ENCODE assay signal across 17 cellular contexts in the genomic region with DNA sequence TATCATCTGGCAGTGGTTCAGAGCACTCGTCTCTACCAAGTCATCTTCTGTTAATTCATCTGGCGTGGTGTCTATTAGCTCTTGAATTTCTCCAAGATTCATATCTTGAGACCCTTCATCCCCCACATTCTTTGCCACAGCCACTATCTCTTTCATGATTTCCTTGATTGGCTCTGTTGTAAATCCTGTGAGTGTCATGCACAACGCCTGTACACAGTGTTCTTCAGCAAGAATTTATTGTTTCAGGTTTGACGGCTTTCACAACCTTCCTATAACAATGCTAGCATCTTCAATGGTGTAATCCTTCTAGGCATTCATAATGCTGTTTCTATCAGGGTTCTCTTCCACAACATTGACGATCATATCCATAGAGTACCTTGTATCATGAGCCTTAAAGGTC. TPM values are rescaled to one million over a fixed set of nuclear protein-coding genes. Genes with fewer than 3 reads are reported as not detected.
DNase-seq lines count a peak whose midpoint lies in the region; TF ChIP-seq lines count a peak whose summit lies in the region.
"Had no signal": no experiment of that assay in that cellular context is flagged by ENCODE, and none has a peak within 500 bp of the region (broad histone marks: within the 10 kb centered on the region; RNA-seq: fewer than 3 reads in every experiment).

No MANE protein-coding gene starts in this region.

- no peak overlapping the region for H3K4me2 ChIP-seq in neural progenitor cell
- H3K4me2 ChIP-seq: BLaER1, GM23338 had no signal

- H3K4me3 Mint-ChIP-seq in Caco-2 (ENCODE audit: unreplicated experiment): no peak overlapping the region
- H3K4me3 Mint-ChIP-seq in endodermal cell: no peak overlapping the region
- H3K4me3 Mint-ChIP-seq in nephron progenitor cell: no peak overlapping the region
- no peak overlapping the region for H3K4me3 Mint-ChIP-seq in neural progenitor cell
- H3K4me3 Mint-ChIP-seq: B cell; CD14-positive monocyte; CD4-positive, alpha-beta T cell; GM23338; H9 had no signal

- H3K9ac ChIP-seq in endodermal cell (ENCODE audit: extremely low read depth, low read length, poor library complexity, severe bottlenecking) (no peak overlapping the region), neural progenitor cell (no peak overlapping the region)
- H3K9ac ChIP-seq: BLaER1 had no signal

- H3K9me3 Mint-ChIP-seq in Caco-2 (ENCODE audit: unreplicated experiment): peaks cover 9% of the 10 kb centered on the region
- H3K9me3 Mint-ChIP-seq in endodermal cell: peaks cover 2% of the 10 kb centered on the region
- H3K9me3 Mint-ChIP-seq in nephron progenitor cell: peaks cover 20% of the 10 kb centered on the region
- H3K9me3 Mint-ChIP-seq in neural progenitor cell: peaks cover 3% of the 10 kb centered on the region
- H3K9me3 Mint-ChIP-seq: GM23338, H9 had no signal

- H3K36me3 Mint-ChIP-seq in Caco-2 (ENCODE audit: insufficient read depth, unreplicated experiment) (peaks cover 54% of the 10 kb centered on the region), endodermal cell (ENCODE audit: low read depth) (peaks cover 76% of the 10 kb centered on the region), nephron progenitor cell (ENCODE audit: low read depth) (peaks cover 43% of the 10 kb centered on the region), neural progenitor cell (peaks cover 4% of the 10 kb centered on the region)

- POLR2A ChIA-PET in Caco-2 (lab: Charles Lee): no interaction called here

- H3K79me2 ChIP-seq in neural progenitor cell (ENCODE audit: low read depth): no peaks in the 10 kb centered on the region

- H3K27me3 ChIP-seq in Caco-2 (replicated peaks; ENCODE audit: control insufficient read depth, insufficient read depth, low read length): no peaks in the 10 kb centered on the region
- no peaks in the 10 kb centered on the region for H3K27me3 ChIP-seq in endodermal cell (ENCODE audit: control insufficient read depth, insufficient read depth, low read length, poor library complexity, severe bottlenecking)
- no peaks in the 10 kb centered on the region for H3K27me3 ChIP-seq in neural progenitor cell
- H3K27me3 ChIP-seq: BLaER1 had no signal

- no peaks in the 10 kb centered on the region for H3K27me3 Mint-ChIP-seq in Caco-2 (ENCODE audit: insufficient read depth, unreplicated experiment)
- no peaks in the 10 kb centered on the region for H3K27me3 Mint-ChIP-seq in endodermal cell (ENCODE audit: insufficient read depth)
- H3K27me3 Mint-ChIP-seq in nephron progenitor cell (ENCODE audit: low read depth, poor library complexity): peaks cover 4% of the 10 kb centered on the region
- peaks cover 6% of the 10 kb centered on the region for H3K27me3 Mint-ChIP-seq in neural progenitor cell (ENCODE audit: insufficient read depth, low read depth)
- H3K27me3 Mint-ChIP-seq: B cell; CD4-positive, alpha-beta T cell had no signal

- 94 to 95% methylated on average over 4 to 5 of the region's 5 CpGs for WGBS in endodermal cell (ENCODE audit: insufficient coverage in 1 of 2, insufficient read length in 1 of 2), 2 experiments

- H4K20me1 ChIP-seq in neural progenitor cell (ENCODE audit: low read depth): no peaks in the 10 kb centered on the region
- H4K20me1 ChIP-seq: BLaER1 had no signal

- H3K27ac ChIP-seq in VCaP (peak overlapping the region; percentile 89), endodermal cell (ENCODE audit: low read depth, low read length) (no peak overlapping the region), neural progenitor cell (no peak overlapping the region)
- H3K27ac ChIP-seq: BLaER1 had no signal

- intact Hi-C loops in Caco-2 (cut with micrococcal nuclease; ENCODE audit: unreplicated experiment): no loop called here

- H3K27ac Mint-ChIP-seq in Caco-2 (ENCODE audit: unreplicated experiment) (peak overlapping the region; percentile 5), endodermal cell (no peak overlapping the region), nephron progenitor cell (peak overlapping the region; percentile 22), neural progenitor cell (no peak overlapping the region)
- H3K27ac Mint-ChIP-seq: B cell; CD4-positive, alpha-beta T cell; GM23338; H9 had no signal

- H3F3A ChIP-seq in neural progenitor cell (ENCODE audit: low read depth): no peaks in the 10 kb centered on the region

- H3K4me1 Mint-ChIP-seq in Caco-2 (ENCODE audit: low read depth, unreplicated experiment) (peaks cover 30% of the 10 kb centered on the region), endodermal cell (peaks cover 12% of the 10 kb centered on the region), nephron progenitor cell (peaks cover 5% of the 10 kb centered on the region), neural progenitor cell (peaks cover 3% of the 10 kb centered on the region)
- H3K4me1 Mint-ChIP-seq: GM23338, H9 had no signal

- H3K36me3 ChIP-seq in Caco-2 (ENCODE audit: control insufficient read depth, insufficient read depth, low read length): peaks cover 1% of the 10 kb centered on the region
- peaks cover 85% of the 10 kb centered on the region for H3K36me3 ChIP-seq in endodermal cell (ENCODE audit: control insufficient read depth, insufficient read depth, low read length)
- no peaks in the 10 kb centered on the region for H3K36me3 ChIP-seq in neural progenitor cell
- H3K36me3 ChIP-seq: BLaER1 had no signal

- no TSS peak for BruUV-seq in Caco-2 (replicated peaks; lab: Mats Ljungman, UMichigan)

- CTCF ChIA-PET in Caco-2 (lab: Charles Lee): interaction anchor here (0.8 to 1.6 kb wide), 2 partner anchors 38 to 39 kb away, joined by 3 to 5 read pairs; no protein-coding TSS in a partner anchor

- H2AFZ ChIP-seq in neural progenitor cell (replicated peaks): no peak overlapping the region
- H2AFZ ChIP-seq: GM23338 had no signal

- H3K4me1 ChIP-seq in Caco-2 (peaks cover 50% of the 10 kb centered on the region), endodermal cell (ENCODE audit: control insufficient read depth, insufficient read depth, low read length) (peaks cover 6% of the 10 kb centered on the region), neural progenitor cell (no peaks in the 10 kb centered on the region)
- H3K4me1 ChIP-seq: BLaER1 had no signal

- no peak for TF ChIP-seq CTCF in Caco-2 (IDR thresholded peaks at IDR 0.05; ENCODE audit: insufficient read depth in 1 of 2, low read depth in 1 of 2, low read length in 1 of 2, severe bottlenecking in 1 of 2, unreplicated experiment in 1 of 2)
- no peak for TF ChIP-seq CTCF in VCaP (conservative IDR thresholded peaks at IDR 0.05)
- no peak for TF ChIP-seq CTCF in endodermal cell (conservative IDR thresholded peaks at IDR 0.05)
- TF ChIP-seq CTCF in nephron progenitor cell (IDR thresholded peaks at IDR 0.05): no peak
- no peak for TF ChIP-seq CTCF in neural progenitor cell (IDR thresholded peaks at IDR 0.05)

- H3K9me3 ChIP-seq in Caco-2 (no peaks in the 10 kb centered on the region), endodermal cell (ENCODE audit: control insufficient read depth, low read length) (no peaks in the 10 kb centered on the region), neural progenitor cell (ENCODE audit: low read depth) (no peaks in the 10 kb centered on the region)

- H3K4me3 ChIP-seq in Caco-2 (ENCODE audit: low read depth, low read length): no peak overlapping the region
- H3K4me3 ChIP-seq in endodermal cell (ENCODE audit: low read length): peak overlapping the region; percentile 26
- no peak overlapping the region for H3K4me3 ChIP-seq in neural progenitor cell
- H3K4me3 ChIP-seq: BLaER1, GM23338 had no signal

- DNase-seq in Caco-2: no peak
- DNase-seq in endodermal cell: no peak
- no peak for DNase-seq in nephron progenitor cell
- no peak for DNase-seq in neural progenitor cell (ENCODE audit: low spot score)
- DNase-seq in AG08396 (ENCODE audit: low spot score): no peak
- no peak for DNase-seq in effector CD8-positive, alpha-beta T cell (lab: John Stamatoyannopoulos, UW)
- no peak for DNase-seq in NCI-H226
- DNase-seq: CD4-positive, alpha-beta T cell; COR-L47; DMS153; DND-41; H9 had no signal

RNA-seq across cellular contexts. Expression of a gene that starts 30.9 kb away (rescaled TPM):
- total RNA-seq in Caco-2 (2022) (81.7 and 88.4 TPM in 2 replicates), endodermal cell (100 to 1,000 TPM; 188 to 215 TPM), neural progenitor cell (ENCODE audit: low replicate concordance) (4.4 and 7.1 TPM in 2 replicates)
- polyA plus RNA-seq in endodermal cell (2013, experiment 1 of 2): 53.2 TPM
- 60.4 TPM for polyA plus RNA-seq in endodermal cell (2013, experiment 2 of 2)

Comparison
In these comparisons a context has a peak if more than half of its experiments do, and no peak if none do; other contexts are left out.
1. H3K27ac Mint-ChIP-seq: peak in Caco-2 (single experiment) and nephron progenitor cell (single experiment); none in endodermal cell (single experiment) and neural progenitor cell (single experiment).
2. RNA of a gene that starts 30.9 kb away (total RNA-seq): 188 to 215 TPM in endodermal cell and 81.7 to 88.4 TPM in Caco-2; 4.4 to 7.1 TPM in neural progenitor cell; every median in the first group is over 10 times any median in the second.